ENCODE assay signal across 16 cellular contexts in genomic region chr17:52233176-52233575, GRCh38.
A peak's percentile ranks its signal among the peaks of the same experiment; 100 is the strongest.
DNase-seq lines count a peak whose midpoint lies in the region; ATAC-seq, FAIRE-seq and TF ChIP-seq lines count a peak whose summit lies in the region.
"Had no signal": no experiment of that assay in that cellular context is flagged by ENCODE, and none has a peak within 500 bp of the region (broad histone marks: within the 10 kb centered on the region; RNA-seq: fewer than 3 reads in every experiment).

No MANE protein-coding gene starts in this region.

- peak; percentile 86 for FAIRE-seq in keratinocyte (lab: Jason Lieb, UNC)
- FAIRE-seq: A204.1, GM12878, GM18507 had no signal

- H3K36me3 ChIP-seq in keratinocyte (ENCODE audit: control insufficient read depth in 2 of 2, extremely low read depth in 1 of 2, insufficient read depth in 2 of 2, low read length in 2 of 2) (no peaks in the 10 kb centered on the region), smooth muscle cell (ENCODE audit: low read depth) (no peaks in the 10 kb centered on the region), left lung (no peaks in the 10 kb centered on the region)

- intact Hi-C loops in left lung (cut with DNase I): no loop called here

- no peaks in the 10 kb centered on the region for H3K9me1 ChIP-seq in keratinocyte (ENCODE audit: control insufficient read depth, extremely low read depth, insufficient read depth, low read length)

- H4K20me1 ChIP-seq in keratinocyte (ENCODE audit: control insufficient read depth, extremely low read depth, insufficient read depth, low read length): no peaks in the 10 kb centered on the region
- no peaks in the 10 kb centered on the region for H4K20me1 ChIP-seq in smooth muscle cell (ENCODE audit: low read depth)

- no peak for ATAC-seq in GM19395 (IDR thresholded peaks at IDR 0.05; ENCODE audit: unreplicated experiment)
- ATAC-seq in left lung: no peak
- ATAC-seq: GM12878 had no signal

- H3K4me2 ChIP-seq in keratinocyte (ENCODE audit: control insufficient read depth, extremely low read depth, insufficient read depth, low read depth, low read length) (no peak overlapping the region), smooth muscle cell (no peak overlapping the region)

- H3K9me3 ChIP-seq in keratinocyte (ENCODE audit: control insufficient read depth, low read depth, low read length) (no peaks in the 10 kb centered on the region), smooth muscle cell (replicated peaks; ENCODE audit: low read depth) (no peaks in the 10 kb centered on the region), left lung (no peaks in the 10 kb centered on the region)

- dilution Hi-C loops in keratinocyte (cut with MboI; ENCODE audit: extremely low pct_ligation_motif_present, low sequenced_read_pairs): no loop called here

- no peak for TF ChIP-seq CTCF in RWPE1 (conservative IDR thresholded peaks at IDR 0.05; ENCODE audit: low read depth)
- no peak for TF ChIP-seq CTCF in keratinocyte (optimal IDR thresholded peaks at IDR 0.05 in 1 of 3, IDR thresholded peaks at IDR 0.05 in 1 of 3, conservative IDR thresholded peaks at IDR 0.05 in 1 of 3; ENCODE audit: extremely low read depth in 1 of 3, insufficient read depth in 2 of 3, low read length in 3 of 3)
- TF ChIP-seq CTCF in smooth muscle cell (IDR thresholded peaks at IDR 0.05; ENCODE audit: borderline replicate concordance, insufficient read depth, poor library complexity, severe bottlenecking): no peak
- TF ChIP-seq CTCF in left lung (IDR thresholded peaks at IDR 0.05): no peak

- H3K27me3 ChIP-seq in keratinocyte (ENCODE audit: control insufficient read depth, extremely low read depth, insufficient read depth, low read length) (no peaks in the 10 kb centered on the region), smooth muscle cell (ENCODE audit: low read depth) (no peaks in the 10 kb centered on the region), left lung (no peaks in the 10 kb centered on the region)

- peak; percentile 19 for DNase-seq in RWPE1 (ENCODE audit: low spot score)
- peak; percentile 79 for DNase-seq in astrocyte of the hippocampus (ENCODE audit: low read depth, low spot score)
- peak; percentile 33 for DNase-seq in keratinocyte (ENCODE audit: low read depth, low spot score)
- no peak for DNase-seq in smooth muscle cell (lab: John Stamatoyannopoulos, UW; ENCODE audit: unreplicated experiment)
- DNase-seq in left lung: no peak
- DNase-seq in NCI-H82 treated with DMSO at 0.1 percent for 48 hours (lab: John Stamatoyannopoulos, UW; ENCODE audit: unreplicated experiment): no peak
- DNase-seq: C1 segment of cervical spinal cord; Calu3; CD4-positive, alpha-beta T cell; DMS 273 treated with DMSO at 0.1 percent for 48 hours; GOT3; H9 had no signal

- no peak overlapping the region for H3K4me3 ChIP-seq in keratinocyte (ENCODE audit: control insufficient read depth in 2 of 3, extremely low read depth in 1 of 3, insufficient read depth in 2 of 3, low read depth in 1 of 3, low read length in 3 of 3)
- no peak overlapping the region for H3K4me3 ChIP-seq in smooth muscle cell
- no peak overlapping the region for H3K4me3 ChIP-seq in left lung
- H3K4me3 ChIP-seq: GM12878 had no signal

- H3K4me1 ChIP-seq in keratinocyte (ENCODE audit: control insufficient read depth, extremely low read depth, insufficient read depth, low read length): peaks cover 19% of the 10 kb centered on the region
- no peaks in the 10 kb centered on the region for H3K4me1 ChIP-seq in smooth muscle cell (ENCODE audit: low read depth)
- H3K4me1 ChIP-seq in left lung: no peaks in the 10 kb centered on the region

- CTCF ChIA-PET in RWPE1 (lab: Yijun Ruan, JAX): no interaction called here

- H3F3A ChIP-seq in smooth muscle cell (ENCODE audit: low read depth): no peaks in the 10 kb centered on the region

- H3K79me2 ChIP-seq in keratinocyte (ENCODE audit: control insufficient read depth, insufficient read depth, low read length) (no peaks in the 10 kb centered on the region), smooth muscle cell (ENCODE audit: low read depth) (no peaks in the 10 kb centered on the region)

- H2AFZ ChIP-seq in keratinocyte (ENCODE audit: control insufficient read depth, low read length) (no peak overlapping the region), smooth muscle cell (ENCODE audit: low read depth) (no peak overlapping the region)

- no peak overlapping the region for H3K9ac ChIP-seq in keratinocyte (ENCODE audit: control insufficient read depth, extremely low read depth, insufficient read depth, low read length)
- no peak overlapping the region for H3K9ac ChIP-seq in smooth muscle cell (ENCODE audit: low read depth)

- H3K27ac ChIP-seq in RWPE1 (no peak overlapping the region), keratinocyte (ENCODE audit: control insufficient read depth, insufficient read depth, low read length) (no peak overlapping the region), smooth muscle cell (ENCODE audit: low read depth) (peak overlapping the region; percentile 9), left lung (no peak overlapping the region)

- POLR2A ChIA-PET in RWPE1 (lab: Yijun Ruan, JAX; ENCODE audit: low non-redundant PET): no interaction called here

Comparison
In these comparisons a context has a peak if more than half of its experiments do, and no peak if none do; other contexts are left out.
1. DNase-seq: peak in RWPE1 (single experiment), astrocyte of the hippocampus (single experiment) and keratinocyte (single experiment); none in smooth muscle cell (single experiment), left lung (0 of 2) and NCI-H82 treated with DMSO at 0.1 percent for 48 hours (single experiment).